ENCODE assay signal across 14 cellular contexts in the genomic region with DNA sequence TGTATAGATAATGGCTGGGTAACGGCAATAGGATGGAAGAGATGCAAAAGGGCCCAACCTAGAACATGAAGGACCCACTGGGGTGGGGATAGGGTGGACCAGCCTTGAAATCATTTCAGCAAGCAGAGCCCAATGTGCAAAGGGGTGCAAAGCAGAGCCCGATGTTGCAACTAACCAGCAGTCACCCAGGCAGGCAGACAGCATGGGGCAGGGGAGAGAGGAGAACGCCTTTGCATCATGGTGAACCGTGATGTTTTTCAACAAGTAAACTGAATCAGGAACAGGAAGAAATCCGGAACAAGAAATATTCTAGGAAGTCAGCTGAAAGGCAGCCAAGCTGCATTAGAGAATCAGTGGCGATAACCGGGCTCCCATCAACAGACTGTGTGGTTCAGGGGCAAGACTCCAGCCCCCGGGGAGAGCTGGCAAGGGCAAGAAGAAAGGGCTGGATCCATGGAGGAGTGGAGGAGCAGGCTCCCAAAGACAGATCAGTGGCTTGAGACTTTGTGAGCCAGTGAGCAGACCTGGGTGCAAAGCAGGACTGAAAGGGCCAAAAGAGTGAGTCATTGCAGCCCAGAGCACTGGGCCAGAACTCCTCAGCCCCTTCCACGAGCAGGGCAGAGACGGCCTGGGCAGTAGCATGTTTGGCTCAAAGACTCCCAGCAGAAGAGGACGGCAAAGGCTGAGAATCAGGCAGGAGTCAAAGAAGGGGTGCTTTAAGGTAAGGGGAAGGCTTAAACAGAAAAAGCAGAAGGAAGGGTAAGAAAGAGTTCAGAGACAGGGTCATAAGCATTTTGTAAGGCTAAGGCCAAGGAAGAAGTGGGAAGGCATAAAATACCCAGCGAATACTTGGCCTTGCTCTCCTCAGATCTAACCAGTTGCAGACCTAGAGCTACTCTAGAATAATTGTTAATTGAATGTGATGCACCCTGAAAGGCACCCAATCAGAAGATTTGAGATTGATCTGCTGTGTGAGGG.
DNase-seq lines count a peak whose midpoint lies in the region; ATAC-seq and TF ChIP-seq lines count a peak whose summit lies in the region.
"Had no signal": no experiment of that assay in that cellular context is flagged by ENCODE, and none has a peak within 500 bp of the region (broad histone marks: within the 10 kb centered on the region; RNA-seq: fewer than 3 reads in every experiment).

No MANE protein-coding gene starts in this region.

- TF ChIP-seq POLR2A in heart left ventricle (IDR thresholded peaks at IDR 0.05): no peak

- H3K4me3 Mint-ChIP-seq in type B pancreatic cell: no peak overlapping the region
- H3K4me3 Mint-ChIP-seq: activated CD8-positive, alpha-beta T cell treated with anti-CD3 and anti-CD28 coated beads, Interleukin-2, amount 10 ng/mL, durations not matched to agents 7 days and 5 days; nephron; T-helper 1 cell treated with Interleukin-12 subunit alpha and Interleukin-12 subunit beta and Interleukin-4 antibody, amounts not matched to agents 30 μg/mL and 1 μg/mL, for 36 hours had no signal

- peak; percentile 71 for DNase-seq in AG20443 (ENCODE audit: low spot score)
- peak; percentile 73 for DNase-seq in SKM-1 treated with dmso at 0.1 percent for 144 hours (lab: John Stamatoyannopoulos, UW; ENCODE audit: unreplicated experiment)
- peak in 3 of 5 donors; percentile 40 to 66 (median 50) for DNase-seq in heart left ventricle
- DNase-seq in pons (ENCODE audit: low spot score): peak; percentile 12
- DNase-seq in activated gamma-delta T cell treated with Interleukin-2 at 50 U/mL for 16 hours: no peak
- no peak for DNase-seq in T-helper 1 cell
- no peak for DNase-seq in activated CD4-positive, alpha-beta T cell treated with anti-CD3 and anti-CD28 coated beads for 1 hour
- DNase-seq in type B pancreatic cell (ENCODE audit: extremely low spot score, unreplicated experiment): no peak
- DNase-seq: activated CD8-positive, alpha-beta T cell treated with anti-CD3 and anti-CD28 coated beads, Interleukin-2, amount 10 ng/mL, durations not matched to agents 7 days and 5 days; BE2C; NCI-H1930; stimulated activated CD4-positive, alpha-beta T cell treated with anti-CD3 and anti-CD28 coated beads, Interleukin-2, amount 100 ng/mL, for 48 hours had no signal

- peaks cover 13% of the 10 kb centered on the region for H3K27me3 Mint-ChIP-seq in type B pancreatic cell

- H3K4me1 ChIP-seq in heart left ventricle: peaks cover 0 to 21% (median 0%) of the 10 kb centered on the region in 12 donors
- H3K4me1 ChIP-seq: BE2C had no signal

- peak; percentile 64 to 93 (median 78) for ATAC-seq in heart left ventricle
- ATAC-seq: activated CD8-positive, alpha-beta T cell treated with anti-CD3 and anti-CD28 coated beads, Interleukin-2, amount 10 ng/mL, durations not matched to agents 7 days and 5 days had no signal

- 57 to 72% (median 61%) methylated on average over 12 of the region's 12 CpGs for WGBS in heart left ventricle, 4 donors

- no peaks in the 10 kb centered on the region for H3K27me3 ChIP-seq in heart left ventricle
- H3K27me3 ChIP-seq: BE2C had no signal

- no peaks in the 10 kb centered on the region for H3K9me3 Mint-ChIP-seq in type B pancreatic cell
- H3K9me3 Mint-ChIP-seq: T-helper 1 cell treated with Interleukin-12 subunit alpha and Interleukin-12 subunit beta and Interleukin-4 antibody, amounts not matched to agents 30 μg/mL and 1 μg/mL, for 36 hours had no signal

- H3K27ac ChIP-seq in heart left ventricle: peak overlapping the region in 9 of 12 donors; percentile 3 to 88 (median 43)

- intact Hi-C loops in heart left ventricle (cut with DNase I): no loop called here

- TF ChIP-seq CTCF in heart left ventricle (IDR thresholded peaks at IDR 0.05) (no peak), type B pancreatic cell (conservative IDR thresholded peaks at IDR 0.05) (no peak)

- no peaks in the 10 kb centered on the region for H3K36me3 Mint-ChIP-seq in type B pancreatic cell

- H3K36me3 ChIP-seq in heart left ventricle: no peaks in the 10 kb centered on the region
- H3K36me3 ChIP-seq: BE2C had no signal

- no peaks in the 10 kb centered on the region for H3K9me3 ChIP-seq in heart left ventricle
- H3K9me3 ChIP-seq: BE2C had no signal

- no peaks in the 10 kb centered on the region for H3K4me1 Mint-ChIP-seq in type B pancreatic cell (ENCODE audit: unreplicated experiment)
- H3K4me1 Mint-ChIP-seq: nephron had no signal

- no peak overlapping the region for H3K4me3 ChIP-seq in heart left ventricle

- no peak overlapping the region for H3K27ac Mint-ChIP-seq in type B pancreatic cell
- H3K27ac Mint-ChIP-seq: activated CD8-positive, alpha-beta T cell treated with anti-CD3 and anti-CD28 coated beads, Interleukin-2, amount 10 ng/mL, durations not matched to agents 7 days and 5 days; nephron; T-helper 1 cell treated with Interleukin-12 subunit alpha and Interleukin-12 subunit beta and Interleukin-4 antibody, amounts not matched to agents 30 μg/mL and 1 μg/mL, for 36 hours had no signal

Comparison
In these comparisons a context has a peak if more than half of its experiments do, and no peak if none do; other contexts are left out.
1. DNase-seq: peak in AG20443 (single experiment), SKM-1 treated with dmso at 0.1 percent for 144 hours (single experiment), heart left ventricle (3 of 5) and pons (single experiment); none in activated gamma-delta T cell treated with Interleukin-2 at 50 U/mL for 16 hours (single experiment), T-helper 1 cell (0 of 5), activated CD4-positive, alpha-beta T cell treated with anti-CD3 and anti-CD28 coated beads for 1 hour (single experiment) and type B pancreatic cell (single experiment).